9 cellular contexts compared by ENCODE assay signal in genomic region chr9:123322771-123323481, GRCh38. TPM values are rescaled to one million over a fixed set of nuclear protein-coding genes. Genes with fewer than 3 reads are reported as not detected.
DNase-seq lines count a peak whose midpoint lies in the region; ATAC-seq and TF ChIP-seq lines count a peak whose summit lies in the region.
"Had no signal": no experiment of that assay in that cellular context is flagged by ENCODE, and none has a peak within 500 bp of the region (broad histone marks: within the 10 kb centered on the region; RNA-seq: fewer than 3 reads in every experiment).

No MANE protein-coding gene starts in this region.

- POLR2A ChIA-PET in GM10248 (lab: Yijun Ruan, JAX) (interaction anchor here (0.6 to 0.7 kb wide), 2 partner anchors 28 to 223 kb away, joined by 3 to 8 read pairs; no protein-coding TSS in a partner anchor), HEK293 (lab: Yijun Ruan, JAX) (no interaction called here)

- DNase-seq in GM10248 (ENCODE audit: extremely low spot score) (peak; percentile 48), RPMI8226 (peak; percentile 83), upper lobe of right lung (no peak), DMS79 (lab: John Stamatoyannopoulos, UW) (no peak), AG20443 (ENCODE audit: low spot score) (no peak)
- DNase-seq in activated naive CD4-positive, alpha-beta T cell treated with Interleukin-2 at 50 U/mL for 16 hours: peak; percentile 50
- peak; percentile 28 to 59 (median 37) for DNase-seq in stimulated activated CD4-positive, alpha-beta T cell treated with anti-CD3 and anti-CD28 coated beads, Interleukin-12 subunit alpha, Interleukin-12 subunit beta, amount 100 ng/mL, for 48 hours (ENCODE audit: low read depth in 2 of 3, low spot score in 1 of 3)

- intact Hi-C loops in upper lobe of right lung (cut with DNase I): no loop called here

- TF ChIP-seq CTCF in GM10248 (IDR thresholded peaks at IDR 0.05; ENCODE audit: control extremely low read depth, extremely low read depth, low read depth, missing control alignments): no peak
- TF ChIP-seq CTCF in HEK293 (tag by site-specific recombination; IDR thresholded peaks at IDR 0.05): no peak
- TF ChIP-seq CTCF in upper lobe of right lung (IDR thresholded peaks at IDR 0.05): no peak

- CTCF ChIA-PET in GM10248 (lab: Yijun Ruan, JAX) (interaction anchor here (0.6 to 4.4 kb wide), 4 partner anchors 13 to 54 kb away, joined by 3 to 28 read pairs (median 3); partner anchors contain the start of gene STRBP), HEK293 (lab: Yijun Ruan, JAX) (no interaction called here)

- no peaks in the 10 kb centered on the region for H3K4me1 ChIP-seq in HEK293 (ENCODE audit: control insufficient read depth, insufficient read depth, low read length)
- peaks cover 11% of the 10 kb centered on the region for H3K4me1 ChIP-seq in upper lobe of right lung

- H3K36me3 ChIP-seq in HEK293 (ENCODE audit: control insufficient read depth in 2 of 2, insufficient read depth in 1 of 2, low read length in 2 of 2): no peaks in the 10 kb centered on the region
- H3K36me3 ChIP-seq in upper lobe of right lung: no peaks in the 10 kb centered on the region

- H3K9me3 ChIP-seq in HEK293 (ENCODE audit: control insufficient read depth, insufficient read depth, low read depth, low read length) (no peaks in the 10 kb centered on the region), upper lobe of right lung (no peaks in the 10 kb centered on the region)

- H3K27ac ChIP-seq in HEK293 (ENCODE audit: extremely low read depth, low read depth, low read length): no peak overlapping the region
- H3K27ac ChIP-seq in upper lobe of right lung: no peak overlapping the region

- H3K4me3 ChIP-seq in HEK293 (ENCODE audit: low read depth, low read length) (no peak overlapping the region), upper lobe of right lung (no peak overlapping the region)

- no peak for ATAC-seq in upper lobe of right lung

- H3K27me3 ChIP-seq in upper lobe of right lung: no peaks in the 10 kb centered on the region

TF ChIP-seq in HEK293, 187 proteins besides CTCF, POLR2A, EP300 and RAD21:
- TF ChIP-seq ZNF302 (tag by site-specific recombination; IDR thresholded peaks at IDR 0.05; ENCODE audit: low read depth): no peak
- no peak for TF ChIP-seq GLI4 (tag by site-specific recombination; IDR thresholded peaks at IDR 0.05)
- TF ChIP-seq ZBTB11 (tag by site-specific recombination; conservative IDR thresholded peaks at IDR 0.05; ENCODE audit: low read depth): no peak
- no peak for TF ChIP-seq ZBTB48 (tag by site-specific recombination; IDR thresholded peaks at IDR 0.05)
- no peak for TF ChIP-seq ZFP3 (tag by site-specific recombination; IDR thresholded peaks at IDR 0.05; ENCODE audit: low read depth)
- TF ChIP-seq ZNF768 (tag by site-specific recombination; IDR thresholded peaks at IDR 0.05): peak; percentile 67
- no peak for TF ChIP-seq ZBTB17 (tag by site-specific recombination; IDR thresholded peaks at IDR 0.05)
- no peak for TF ChIP-seq ZNF521 (tag by site-specific recombination; IDR thresholded peaks at IDR 0.05)
- no peak for TF ChIP-seq ZSCAN18 (tag by site-specific recombination; IDR thresholded peaks at IDR 0.05)
- TF ChIP-seq ZNF335 (tag by site-specific recombination; conservative IDR thresholded peaks at IDR 0.05): no peak
- TF ChIP-seq AEBP2 (tag by site-specific recombination; IDR thresholded peaks at IDR 0.05; ENCODE audit: borderline replicate concordance): no peak
- 0 out of 2 replicates have a peak, but pooled peaks have one; percentile 13 for TF ChIP-seq ZIC2 (tag by site-specific recombination; IDR thresholded peaks at IDR 0.05)
- TF ChIP-seq ZNF2 (tag by site-specific recombination; IDR thresholded peaks at IDR 0.05): no peak
- no peak for TF ChIP-seq ZNF274 (IDR thresholded peaks at IDR 0.05; ENCODE audit: low read length)
- TF ChIP-seq ZNF274 (tag by site-specific recombination; IDR thresholded peaks at IDR 0.05; ENCODE audit: borderline replicate concordance): no peak
- no peak for TF ChIP-seq ZNF623 (tag by site-specific recombination; IDR thresholded peaks at IDR 0.05)
- TF ChIP-seq ZNF76 (tag by site-specific recombination; IDR thresholded peaks at IDR 0.05; ENCODE audit: borderline replicate concordance, low read depth): no peak
- no peak for TF ChIP-seq BCL11B (tag by site-specific recombination; IDR thresholded peaks at IDR 0.05; ENCODE audit: low read depth)

RNA-seq across cellular contexts. Expression of gene CRB2, which starts 33.1 kb away (rescaled TPM):
- total RNA-seq in upper lobe of right lung: 0.93 TPM
- total RNA-seq: fibroblast of lung had no signal

RNA-seq across cellular contexts. Expression of gene STRBP, which starts 54.5 kb away (rescaled TPM):
- total RNA-seq in upper lobe of right lung: 24.7 TPM

Comparison
In these comparisons a context has a peak if more than half of its experiments do, and no peak if none do; other contexts are left out.
1. DNase-seq: peak in GM10248 (single experiment), RPMI8226 (single experiment), activated naive CD4-positive, alpha-beta T cell treated with Interleukin-2 at 50 U/mL for 16 hours (single experiment) and stimulated activated CD4-positive, alpha-beta T cell treated with anti-CD3 and anti-CD28 coated beads, Interleukin-12 subunit alpha, Interleukin-12 subunit beta, amount 100 ng/mL, for 48 hours (3 of 3); none in upper lobe of right lung (single experiment), DMS79 (single experiment) and AG20443 (single experiment).